ENCODE assay signal across 7 cellular contexts in the genomic region with DNA sequence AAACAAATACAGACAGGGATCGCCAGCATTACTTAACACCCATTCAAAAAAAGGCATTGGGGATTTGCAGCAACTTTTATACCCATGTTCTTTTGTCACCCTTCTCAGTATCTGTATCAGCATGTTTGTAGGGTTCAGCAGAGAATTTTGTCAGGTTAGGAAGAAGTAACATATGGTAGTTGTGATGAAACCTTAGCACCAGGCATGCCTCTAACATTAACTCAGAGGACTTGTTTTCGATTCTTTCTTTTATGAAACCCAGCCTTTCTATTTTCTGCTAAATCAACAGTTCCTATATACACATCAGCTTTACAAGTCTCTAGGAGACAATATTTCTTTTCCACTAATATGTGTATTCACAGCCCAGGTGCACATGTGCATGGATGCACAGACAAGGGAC.
"Had no signal": no experiment of that assay in that cellular context is flagged by ENCODE, and none has a peak within 500 bp of the region (broad histone marks: within the 10 kb centered on the region; RNA-seq: fewer than 3 reads in every experiment).

No MANE protein-coding gene starts in this region.

- H3K36me3 ChIP-seq: HAP-1 had no signal

- H3K27ac Mint-ChIP-seq: HFFc6 had no signal

- H3K9me3 ChIP-seq: HAP-1 had no signal

- H3K4me3 ChIP-seq: HAP-1 had no signal

- H3K4me3 Mint-ChIP-seq: HFFc6 had no signal

- DNase-seq: GOT3, H7, HFFc6 had no signal

- H3K27ac ChIP-seq: HL-60 had no signal

- ATAC-seq: HCT116, HepG2 had no signal

- H3K9me3 Mint-ChIP-seq: HFFc6 had no signal
